ENCODE assay signal across 8 cellular contexts in the genomic region with DNA sequence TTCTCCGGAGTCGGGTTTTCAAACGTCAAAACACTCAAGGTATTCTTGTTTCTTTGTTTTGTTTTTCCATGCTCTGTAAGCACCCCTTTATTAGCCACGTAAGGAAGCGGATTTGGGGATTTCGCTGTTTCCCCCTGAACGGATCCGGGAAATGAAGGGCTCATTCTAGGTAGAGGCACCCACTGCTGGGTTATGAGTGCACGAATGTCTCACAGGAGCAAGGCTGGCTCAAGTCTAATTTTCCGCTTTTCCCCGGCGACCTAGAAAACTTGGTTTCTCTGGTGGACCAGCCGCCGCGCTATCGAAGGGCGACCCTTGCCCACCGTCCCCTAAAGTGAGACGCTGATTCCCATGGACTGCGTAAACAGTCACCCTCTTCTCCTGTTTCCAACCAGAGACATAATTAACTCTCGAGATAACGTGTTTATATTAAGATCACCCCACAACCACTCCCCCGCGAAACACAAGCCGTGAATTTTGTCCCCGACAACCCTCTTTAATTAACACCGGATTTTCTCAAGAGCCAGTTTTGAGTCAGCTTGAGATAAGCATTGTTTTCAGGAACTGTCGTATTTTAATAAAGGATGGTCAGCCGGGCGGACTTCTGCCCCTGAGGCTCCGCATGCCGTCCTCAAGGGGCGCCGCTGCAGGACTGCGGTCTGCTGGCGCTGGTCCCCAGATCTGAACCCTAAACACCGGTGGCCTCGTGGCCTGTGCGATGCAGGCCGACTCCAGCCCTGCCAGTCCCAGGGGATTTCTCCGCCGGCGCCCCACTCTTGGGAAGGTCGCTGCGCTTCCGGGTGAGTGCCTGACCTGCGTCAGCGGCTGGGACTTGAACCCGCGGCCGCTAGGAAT. TPM values are rescaled to one million over a fixed set of nuclear protein-coding genes. Genes with fewer than 3 reads are reported as not detected.
A peak's percentile ranks its signal among the peaks of the same experiment; 100 is the strongest.
DNase-seq lines count a peak whose midpoint lies in the region; ATAC-seq, FAIRE-seq and TF ChIP-seq lines count a peak whose summit lies in the region.

No MANE protein-coding gene starts in this region.

- peaks cover 12% of the 10 kb centered on the region for H3K4me1 Mint-ChIP-seq in activated T-cell treated with anti-CD3 and anti-CD28 coated beads, Interleukin-2, amount 50 U/mL, for 4 hours (ENCODE audit: low read depth)

- CTCF ChIA-PET in HepG2 (lab: Yijun Ruan, JAX; ENCODE audit: low intra/inter-chr PET ratio, low total read pairs), result no interaction called here

- peak in 1 of 2 donors; percentile 35 for ATAC-seq in activated T-cell treated with anti-CD3 and anti-CD28 coated beads, Interleukin-2, amount 50 U/mL, for 4 hours
- ATAC-seq in HepG2, result peak; percentile 94
- ATAC-seq in HG03439 (IDR thresholded peaks at IDR 0.05; ENCODE audit: unreplicated experiment), result no peak

- H3K4me1 ChIP-seq in duodenal mucosa (ENCODE audit: control insufficient read depth in 1 of 2, insufficient read depth in 2 of 2, low read length in 2 of 2) (peaks cover 0 to 13% of the 10 kb centered on the region in 2 donors), HepG2 (ENCODE audit: insufficient read depth, low read length) (peaks cover 4% of the 10 kb centered on the region; the same call in 1 of the 2 replicates), testis (no peaks in the 10 kb centered on the region), HAP-1 (no peaks in the 10 kb centered on the region)

- TF ChIP-seq CTCF in HepG2 (CRISPR knock-in tag; IDR thresholded peaks at IDR 0.05) (peak; percentile 28), testis (IDR thresholded peaks at IDR 0.05) (no peak)

- no peak overlapping the region for H2AFZ ChIP-seq in HepG2 (ENCODE audit: low read length)

- H3K27ac ChIP-seq in duodenal mucosa (ENCODE audit: low read depth, low read length) (peak overlapping the region; percentile 51), HepG2 (ENCODE audit: extremely low read length, insufficient read depth, low read length) (no peak overlapping the region), testis (peak overlapping the region in 1 of 2 donors; percentile 71)

- no peak for TF ChIP-seq RAD21 in HepG2 (CRISPR knock-in tag; IDR thresholded peaks at IDR 0.05)

- H3K9ac ChIP-seq in duodenal mucosa (ENCODE audit: low read depth in 1 of 2, low read length in 2 of 2), result peak overlapping the region in 1 of 2 donors; percentile 33
- no peak overlapping the region for H3K9ac ChIP-seq in HepG2 (ENCODE audit: insufficient read depth, low read depth, low read length)

- no peak for FAIRE-seq in HepG2 (lab: Jason Lieb, UNC)

- in situ Hi-C loops in HepG2 (cut with HindIII; ENCODE audit: extremely low pct_ligation_motif_present, low pct_unique_long_range_greater_than_20kb) (no loop called here), HAP-1 (cut with MboI; ENCODE audit: low sequenced_read_pairs) (no loop called here)

- peak overlapping the region; percentile 28; the same call in 1 of the 2 replicates for H3K4me2 ChIP-seq in HepG2 (ENCODE audit: low read depth, low read length)

- 17% methylated on average over 38 of the region's 51 CpGs for WGBS in HepG2 (ENCODE audit: low lambda C conversion rate)
- WGBS in testis, 2 donors, result 3 to 4% methylated on average over 38 to 51 of the region's 51 CpGs

- no peaks in the 10 kb centered on the region for H4K20me1 ChIP-seq in HepG2 (ENCODE audit: insufficient read depth, low read length)

- H3K79me2 ChIP-seq in HepG2 (ENCODE audit: insufficient read depth, low read length), result no peaks in the 10 kb centered on the region

- H3K4me3 Mint-ChIP-seq in activated T-cell treated with anti-CD3 and anti-CD28 coated beads, Interleukin-2, amount 50 U/mL, for 4 hours, result peak overlapping the region; percentile 59

- BruUV-seq in HepG2 (replicated peaks; lab: Mats Ljungman, UMichigan), result no TSS peak

- DNase-seq in activated T-cell treated with anti-CD3 and anti-CD28 coated beads, Interleukin-2, amount 50 U/mL, for 4 hours, result no peak
- DNase-seq in activated T-cell treated with anti-CD3 and anti-CD28 coated beads for 4 hours (no peak), HepG2 (ENCODE audit: low spot score) (no peak), testis (peak; percentile 15), DMS153 treated with DMSO at 0.1 percent for 48 hours (lab: John Stamatoyannopoulos, UW; ENCODE audit: unreplicated experiment) (no peak), HAP-1 (ENCODE audit: low spot score in 2 of 2) (no peak)

- H3K27me3 Mint-ChIP-seq in activated T-cell treated with anti-CD3 and anti-CD28 coated beads, Interleukin-2, amount 50 U/mL, for 4 hours (ENCODE audit: low read depth), result peaks cover 56% of the 10 kb centered on the region

- H3K9me3 ChIP-seq in duodenal mucosa (ENCODE audit: control insufficient read depth in 1 of 2, low read length in 2 of 2), result peaks cover 4 to 5% of the 10 kb centered on the region in 2 donors
- H3K9me3 ChIP-seq in HepG2 (ENCODE audit: low read length), result peaks cover 15% of the 10 kb centered on the region; the same call in 1 of the 2 replicates
- H3K9me3 ChIP-seq in testis, result no peaks in the 10 kb centered on the region
- H3K9me3 ChIP-seq in HAP-1, result no peaks in the 10 kb centered on the region

- intact Hi-C loops in HepG2 (cut with micrococcal nuclease; ENCODE audit: unreplicated experiment) (no loop called here), testis (cut with DNase I; ENCODE audit: low total_unique reads) (no loop called here)

- TF ChIP-seq EP300 in HepG2 (IDR thresholded peaks at IDR 0.05; ENCODE audit: low read depth in 2 of 2, low read length in 2 of 2) (no peak), HepG2 (CRISPR knock-in tag; IDR thresholded peaks at IDR 0.05; ENCODE audit: borderline replicate concordance) (no peak)

- peaks cover 16% of the 10 kb centered on the region for H3K9me3 Mint-ChIP-seq in activated T-cell treated with anti-CD3 and anti-CD28 coated beads, Interleukin-2, amount 50 U/mL, for 4 hours

- TF ChIP-seq POLR2A in HepG2 (IDR thresholded peaks at IDR 0.05; ENCODE audit: insufficient read depth in 1 of 2, low read depth in 2 of 2, low read length in 2 of 2) (no peak), testis (IDR thresholded peaks at IDR 0.05) (no peak)

- H3K4me3 ChIP-seq in duodenal mucosa (ENCODE audit: low read depth in 1 of 2, low read length in 2 of 2) (peak overlapping the region; percentile 51 to 55), HepG2 (replicated peaks in 1 of 3; ENCODE audit: insufficient read depth in 1 of 3, low read depth in 2 of 3, low read length in 3 of 3) (0 out of 6 replicates have a peak overlapping the region, but pooled peaks of 1 of the 3 experiments have one; percentile 3), testis (peak overlapping the region; percentile 41 to 45), HAP-1 (no peak overlapping the region)

- H3K27me3 ChIP-seq in duodenal mucosa (ENCODE audit: control insufficient read depth in 1 of 2, insufficient read depth in 2 of 2, low read length in 2 of 2) (peaks cover 27 to 41% of the 10 kb centered on the region in 2 donors), HepG2 (ENCODE audit: control insufficient read depth in 1 of 2, insufficient read depth in 2 of 2, low read length in 2 of 2) (peaks cover 0 to 25% of the 10 kb centered on the region in 2 experiments; a peak in 3 of 5 replicates), testis (no peaks in the 10 kb centered on the region), HAP-1 (ENCODE audit: low read depth) (peaks cover 8% of the 10 kb centered on the region)

- no peaks in the 10 kb centered on the region for H3K36me3 Mint-ChIP-seq in activated T-cell treated with anti-CD3 and anti-CD28 coated beads, Interleukin-2, amount 50 U/mL, for 4 hours (ENCODE audit: insufficient read depth)

- H3K36me3 ChIP-seq in duodenal mucosa (ENCODE audit: control insufficient read depth in 1 of 2, insufficient read depth in 2 of 2, low read length in 2 of 2) (no peaks in the 10 kb centered on the region), HepG2 (replicated peaks in 1 of 2; ENCODE audit: control insufficient read depth in 1 of 2, insufficient read depth in 2 of 2, low read length in 2 of 2) (no peaks in the 10 kb centered on the region), testis (ENCODE audit: low read depth, missing control alignments) (no peaks in the 10 kb centered on the region), HAP-1 (replicated peaks) (no peaks in the 10 kb centered on the region)

- POLR2A ChIA-PET in HepG2 (lab: Yijun Ruan, JAX), result no interaction called here

TF ChIP-seq in HepG2, 621 proteins besides CTCF, POLR2A, EP300 and RAD21:
- TF ChIP-seq HNF4A (CRISPR knock-in tag; IDR thresholded peaks at IDR 0.05) (peak; percentile 11; the same call in 1 of the 2 replicates), FOXC1 (CRISPR knock-in tag; IDR thresholded peaks at IDR 0.05; ENCODE audit: borderline replicate concordance) (no peak), TEAD3 (CRISPR knock-in tag; optimal IDR thresholded peaks at IDR 0.05; ENCODE audit: borderline replicate concordance) (peak; percentile 36)

RNA-seq across cellular contexts. Expression of gene ABCC9, which starts 0.5 kb away (rescaled TPM):
- under 1 TPM in 2 of 3 donors, not detected in 1; 0.13 to 0.20 TPM for total RNA-seq in activated T-cell treated with anti-CD3 and anti-CD28 coated beads, Interleukin-2, amount 50 U/mL, for 4 hours
- total RNA-seq in HepG2 (2016; rRNA removed; fragmentation: Illumina TruSeq; extraction: Trizol), result not detected in 2 replicates
- not detected in 2 replicates for total RNA-seq in HepG2 (2016; cell fraction: cytosol; rRNA removed; fragmentation: Illumina TruSeq; extraction: Trizol; ENCODE audit: low read depth)
- total RNA-seq in HepG2 (2016; cell fraction: insoluble cytoplasmic fraction; rRNA removed; fragmentation: Illumina TruSeq; extraction: Trizol), result not detected in 2 replicates
- total RNA-seq in HepG2 (2016; cell fraction: membrane; rRNA removed; fragmentation: Illumina TruSeq; extraction: Trizol), result not detected in 2 replicates
- not detected in 2 replicates for total RNA-seq in HepG2 (2016; cell fraction: nucleus; rRNA removed; fragmentation: Illumina TruSeq; extraction: Trizol)
- polyA plus RNA-seq in HepG2 (2011; rRNA removed), result not detected in 2 replicates
- polyA plus RNA-seq in HepG2 (2011; cell fraction: cytosol; rRNA removed), result not detected in 2 replicates
- 0.02 TPM in 1 of 2 replicates, not detected in the other for polyA plus RNA-seq in HepG2 (2011; cell fraction: nucleus; rRNA removed)
- not detected in 2 replicates for polyA plus RNA-seq in HepG2 (2012)
- polyA plus RNA-seq in HepG2 (2016; cell fraction: cytosol; fragmentation: Illumina TruSeq; extraction: Trizol; ENCODE audit: low read depth), result not detected in 2 replicates
- not detected in 2 replicates for polyA plus RNA-seq in HepG2 (2016; cell fraction: insoluble cytoplasmic fraction; fragmentation: Illumina TruSeq; extraction: Trizol; ENCODE audit: low read depth)
- polyA plus RNA-seq in HepG2 (2016; cell fraction: membrane; fragmentation: Illumina TruSeq; extraction: Trizol; ENCODE audit: low read depth), result not detected in 2 replicates
- polyA plus RNA-seq in HepG2 (2016; cell fraction: nucleus; fragmentation: Illumina TruSeq; extraction: Trizol; ENCODE audit: insufficient read depth, low read depth), result not detected in 2 replicates
- 0.04 and 0.07 TPM in 2 replicates for polyA minus RNA-seq in HepG2 (2011; rRNA and poly(A)+ RNA removed; ENCODE audit: low replicate concordance)
- not detected in 2 replicates for polyA minus RNA-seq in HepG2 (2011; cell fraction: cytosol; rRNA and poly(A)+ RNA removed)
- polyA minus RNA-seq in HepG2 (2011; cell fraction: nucleus; rRNA and poly(A)+ RNA removed), result 0.12 and 0.26 TPM in 2 replicates
- total RNA-seq in testis, result 1 to 10 TPM; 2.3 to 2.7 TPM
- 2.1 TPM for polyA plus RNA-seq in testis (ENCODE audit: insufficient read depth, low read depth, low replicate concordance)
